In the genomic region with DNA sequence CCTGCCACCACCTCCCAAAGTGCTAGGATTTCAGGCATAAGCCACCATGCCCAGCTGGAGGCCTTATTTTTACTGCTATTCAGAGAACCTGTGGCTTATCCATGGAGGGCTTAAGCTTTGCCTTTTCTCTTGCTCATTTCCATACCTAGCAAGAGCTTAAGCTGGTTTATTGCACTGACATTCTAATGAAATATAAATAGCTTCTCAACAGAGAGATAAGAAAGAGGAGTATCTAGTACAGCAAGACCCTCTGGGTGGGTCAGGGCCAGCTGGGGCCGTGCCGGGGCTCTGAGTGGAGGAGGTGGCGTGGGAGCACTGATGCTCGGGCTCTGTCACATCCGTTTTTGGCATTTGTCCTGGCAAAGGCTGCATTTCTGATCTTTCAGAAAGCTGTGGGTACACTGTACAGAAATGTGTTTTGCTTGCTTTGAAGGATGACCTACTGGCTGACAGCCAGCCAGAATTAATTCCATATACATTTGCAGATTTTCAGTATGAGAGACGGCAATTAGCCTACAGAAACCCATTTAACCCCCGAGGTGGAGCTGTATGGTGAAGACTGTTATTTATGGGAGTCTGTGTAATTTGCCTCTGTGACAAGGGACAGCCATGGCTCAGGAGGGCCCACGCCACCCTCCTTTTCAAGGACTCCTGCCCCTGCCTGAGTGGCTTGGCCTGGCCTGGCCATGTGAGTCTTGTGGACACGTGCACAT, we compare ENCODE assay signal across 18 cellular contexts.
DNase-seq lines count a peak whose midpoint lies in the region; ATAC-seq and TF ChIP-seq lines count a peak whose summit lies in the region.
"Had no signal": no experiment of that assay in that cellular context is flagged by ENCODE, and none has a peak within 500 bp of the region (broad histone marks: within the 10 kb centered on the region; RNA-seq: fewer than 3 reads in every experiment).

No MANE protein-coding gene starts in this region.

- H3K27me3 ChIP-seq in heart left ventricle = no peaks in the 10 kb centered on the region
- H3K27me3 ChIP-seq: dorsolateral prefrontal cortex had no signal

- peak overlapping the region in 5 of 12 donors; percentile 15 to 46 (median 20) for H3K27ac ChIP-seq in heart left ventricle
- H3K27ac ChIP-seq: thoracic aorta had no signal

- WGBS in heart left ventricle, 4 donors = 46 to 60% (median 49%) methylated on average over 9 of the region's 9 CpGs

- H3K4me1 Mint-ChIP-seq in brain = peaks cover 58% of the 10 kb centered on the region

- H3K27ac Mint-ChIP-seq in brain = peak overlapping the region in 3 of 5 experiments; percentile 56 to 93 (median 92)
- H3K27ac Mint-ChIP-seq: activated T-cell treated with anti-CD3 and anti-CD28 coated beads, Interleukin-2, amount 50 U/mL, for 72 hours; progenitor cell of endocrine pancreas had no signal

- peak; percentile 49 to 85 (median 64) for ATAC-seq in heart left ventricle
- ATAC-seq: activated T-cell treated with anti-CD3 and anti-CD28 coated beads, Interleukin-2, amount 50 U/mL, for 72 hours; mucosa of descending colon had no signal

- intact Hi-C loops in heart left ventricle (cut with DNase I) = no loop called here
- intact Hi-C loops in posterior vena cava (cut with DNase I) = no loop called here

- DNase-seq in NCI-H1417 (lab: John Stamatoyannopoulos, UW) (peak in 2 of 3 experiments; percentile 54 to 85), heart left ventricle (peak in 2 of 5 donors; percentile 38 to 72), posterior vena cava (ENCODE audit: low spot score) (peak; percentile 66), middle frontal gyrus (ENCODE audit: extremely low spot score, low spot score) (no peak), NCI-H1092 treated with DMSO at 0.1 percent for 48 hours (lab: John Stamatoyannopoulos, UW) (no peak)
- no peak for DNase-seq in stimulated activated CD4-positive, alpha-beta T cell treated with anti-CD3 and anti-CD28 coated beads, Interleukin-1b, Interleukin-23, amount 100 ng/mL, for 48 hours
- DNase-seq in effector CD4-positive, alpha-beta T cell = no peak
- DNase-seq: activated CD4-positive, alpha-beta T cell treated with anti-CD3 and anti-CD28 coated beads, Interleukin-2, amount 50 U/mL, for 1 hour; activated T-cell treated with anti-CD3 and anti-CD28 coated beads, Interleukin-2, amount 50 U/mL, for 72 hours; DMS79 treated with DMSO at 0.1 percent for 48 hours; NCI-H2029; NCI-H774; stimulated activated CD4-positive, alpha-beta T cell treated with anti-CD3 and anti-CD28 coated beads, Interleukin-15, amount 100 ng/mL, for 24 hours had no signal

- H3K36me3 ChIP-seq in heart left ventricle = no peaks in the 10 kb centered on the region
- H3K36me3 ChIP-seq: thoracic aorta had no signal

- TF ChIP-seq CTCF in brain (conservative IDR thresholded peaks at IDR 0.05) (no peak), heart left ventricle (IDR thresholded peaks at IDR 0.05) (no peak)

- H3K9me3 ChIP-seq in heart left ventricle = no peaks in the 10 kb centered on the region
- H3K9me3 ChIP-seq: mucosa of descending colon, thoracic aorta had no signal

- H3K4me3 Mint-ChIP-seq in brain = no peak overlapping the region
- H3K4me3 Mint-ChIP-seq: activated T-cell treated with anti-CD3 and anti-CD28 coated beads, Interleukin-2, amount 50 U/mL, for 72 hours had no signal

- TF ChIP-seq POLR2A in heart left ventricle (IDR thresholded peaks at IDR 0.05) = no peak

- H3K36me3 Mint-ChIP-seq in brain = peaks cover 11% of the 10 kb centered on the region

- no peaks in the 10 kb centered on the region for H3K27me3 Mint-ChIP-seq in brain
- H3K27me3 Mint-ChIP-seq: progenitor cell of endocrine pancreas had no signal

- H3K9me3 Mint-ChIP-seq in brain = no peaks in the 10 kb centered on the region
- H3K9me3 Mint-ChIP-seq: activated T-cell treated with anti-CD3 and anti-CD28 coated beads, Interleukin-2, amount 50 U/mL, for 72 hours had no signal

- H3K4me3 ChIP-seq in heart left ventricle = no peak overlapping the region
- H3K4me3 ChIP-seq: dorsolateral prefrontal cortex, mucosa of descending colon, thoracic aorta had no signal

- H3K4me1 ChIP-seq in heart left ventricle = peaks cover 0 to 24% (median 8%) of the 10 kb centered on the region in 12 donors

Comparison
In these comparisons a context has a peak if more than half of its experiments do, and no peak if none do; other contexts are left out.
1. DNase-seq: peak in NCI-H1417 (2 of 3) and posterior vena cava (single experiment); none in middle frontal gyrus (single experiment), stimulated activated CD4-positive, alpha-beta T cell treated with anti-CD3 and anti-CD28 coated beads, Interleukin-1b, Interleukin-23, amount 100 ng/mL, for 48 hours (single experiment), effector CD4-positive, alpha-beta T cell (single experiment) and NCI-H1092 treated with DMSO at 0.1 percent for 48 hours (single experiment).